Comparison of ENCODE assay signal across 9 cellular contexts in genomic region chrX:49761481-49761880, GRCh38.
DNase-seq lines count a peak whose midpoint lies in the region; ATAC-seq and TF ChIP-seq lines count a peak whose summit lies in the region.
"Had no signal": no experiment of that assay in that cellular context is flagged by ENCODE, and none has a peak within 500 bp of the region (broad histone marks: within the 10 kb centered on the region; RNA-seq: fewer than 3 reads in every experiment).

No MANE protein-coding gene starts in this region.

- 13 to 17% (median 15%) methylated on average over 2 of the region's 2 CpGs for WGBS in psoas muscle, 3 donors

- no peak overlapping the region for H3K27ac ChIP-seq in psoas muscle
- H3K27ac ChIP-seq: skin epidermis had no signal

- ATAC-seq in psoas muscle, result no peak
- ATAC-seq in HG03442 (IDR thresholded peaks at IDR 0.05; ENCODE audit: unreplicated experiment), result no peak

- no peak overlapping the region for H3K4me3 ChIP-seq in choroid plexus epithelial cell (ENCODE audit: low read depth, low read length)
- no peak overlapping the region for H3K4me3 ChIP-seq in psoas muscle
- no peak overlapping the region for H3K4me3 ChIP-seq in H7 (ENCODE audit: insufficient read depth, low read depth, low read length)
- H3K4me3 ChIP-seq: skin epidermis had no signal

- no peak overlapping the region for H3K4me3 Mint-ChIP-seq in activated CD4-positive, alpha-beta T cell treated with anti-CD3 and anti-CD28 coated beads, Interleukin-2, amount 10 ng/mL, durations not matched to agents 7 days and 5 days

- H3K4me1 ChIP-seq in psoas muscle, result no peaks in the 10 kb centered on the region

- peaks cover 0 to 25% (median 0%) of the 10 kb centered on the region in 3 donors for H3K27me3 ChIP-seq in psoas muscle (ENCODE audit: insufficient read depth in 3 of 3, low read length in 2 of 3)
- no peaks in the 10 kb centered on the region for H3K27me3 ChIP-seq in H7 (ENCODE audit: control insufficient read depth, insufficient read depth, low read length)

- H3K9me3 ChIP-seq in psoas muscle, result no peaks in the 10 kb centered on the region

- CTCF ChIA-PET in activated CD4-positive, alpha-beta T cell treated with anti-CD3 and anti-CD28 coated beads, Interleukin-2, amount 10 ng/mL, durations not matched to agents 7 days and 5 days (lab: Charles Lee), result no interaction called here

- TF ChIP-seq CTCF in choroid plexus epithelial cell (conservative IDR thresholded peaks at IDR 0.05; ENCODE audit: low read depth, low read length) (peak; percentile 62), psoas muscle (IDR thresholded peaks at IDR 0.05) (peak; percentile 44)

- DNase-seq in activated CD4-positive, alpha-beta T cell treated with anti-CD3 and anti-CD28 coated beads, Interleukin-2, amount 10 ng/mL, durations not matched to agents 7 days and 5 days, result peak; percentile 7
- DNase-seq in activated CD4-positive, alpha-beta T cell treated with anti-CD3 and anti-CD28 coated beads, Interleukin-2, amount 50 U/mL, for 1 hour, result no peak
- DNase-seq in NCI-H1694 (lab: John Stamatoyannopoulos, UW) (peak; percentile 3), choroid plexus epithelial cell (ENCODE audit: low read depth) (peak; percentile 41), psoas muscle (no peak), GOT3 (lab: John Stamatoyannopoulos, UW) (no peak), H7 (no peak)

- POLR2A ChIA-PET in activated CD4-positive, alpha-beta T cell treated with anti-CD3 and anti-CD28 coated beads, Interleukin-2, amount 10 ng/mL, durations not matched to agents 7 days and 5 days (lab: Charles Lee), result no interaction called here

- peaks cover 3% of the 10 kb centered on the region for H3K27me3 Mint-ChIP-seq in activated CD4-positive, alpha-beta T cell treated with anti-CD3 and anti-CD28 coated beads, Interleukin-2, amount 10 ng/mL, durations not matched to agents 7 days and 5 days

- no peaks in the 10 kb centered on the region for H3K36me3 Mint-ChIP-seq in activated CD4-positive, alpha-beta T cell treated with anti-CD3 and anti-CD28 coated beads, Interleukin-2, amount 10 ng/mL, durations not matched to agents 7 days and 5 days (ENCODE audit: low read depth)

- H3K27ac Mint-ChIP-seq in activated CD4-positive, alpha-beta T cell treated with anti-CD3 and anti-CD28 coated beads, Interleukin-2, amount 10 ng/mL, durations not matched to agents 7 days and 5 days, result no peak overlapping the region

- no peaks in the 10 kb centered on the region for H3K4me1 Mint-ChIP-seq in activated CD4-positive, alpha-beta T cell treated with anti-CD3 and anti-CD28 coated beads, Interleukin-2, amount 10 ng/mL, durations not matched to agents 7 days and 5 days

- no peaks in the 10 kb centered on the region for H3K9me3 Mint-ChIP-seq in activated CD4-positive, alpha-beta T cell treated with anti-CD3 and anti-CD28 coated beads, Interleukin-2, amount 10 ng/mL, durations not matched to agents 7 days and 5 days

- intact Hi-C loops in psoas muscle (cut with DNase I), result no loop called here

- no peaks in the 10 kb centered on the region for H3K36me3 ChIP-seq in psoas muscle (ENCODE audit: insufficient read depth in 1 of 2, low read depth in 1 of 2)
- H3K36me3 ChIP-seq in H7 (replicated peaks; ENCODE audit: control insufficient read depth, insufficient read depth, low read length), result no peaks in the 10 kb centered on the region

Comparison
In these comparisons a context has a peak if more than half of its experiments do, and no peak if none do; other contexts are left out.
1. DNase-seq: peak in activated CD4-positive, alpha-beta T cell treated with anti-CD3 and anti-CD28 coated beads, Interleukin-2, amount 10 ng/mL, durations not matched to agents 7 days and 5 days (single experiment), NCI-H1694 (single experiment) and choroid plexus epithelial cell (single experiment); none in activated CD4-positive, alpha-beta T cell treated with anti-CD3 and anti-CD28 coated beads, Interleukin-2, amount 50 U/mL, for 1 hour (single experiment), psoas muscle (0 of 2), GOT3 (single experiment) and H7 (single experiment).